9 cellular contexts compared by ENCODE assay signal in genomic region chr3:72255736-72256559, GRCh38.
DNase-seq lines count a peak whose midpoint lies in the region; ATAC-seq and TF ChIP-seq lines count a peak whose summit lies in the region.
"Had no signal": no experiment of that assay in that cellular context is flagged by ENCODE, and none has a peak within 500 bp of the region (broad histone marks: within the 10 kb centered on the region; RNA-seq: fewer than 3 reads in every experiment).

No MANE protein-coding gene starts in this region.

- H3K27me3 ChIP-seq in heart right ventricle (peaks cover 0 to 4% (median 0%) of the 10 kb centered on the region in 7 donors), testis (no peaks in the 10 kb centered on the region)

- H3K9me3 ChIP-seq in heart right ventricle (peaks cover 0 to under 1% (median 0%) of the 10 kb centered on the region in 11 donors), testis (no peaks in the 10 kb centered on the region)

- peak overlapping the region; percentile 4 for H3K4me3 Mint-ChIP-seq in activated CD4-positive, alpha-beta T cell treated with anti-CD3 and anti-CD28 coated beads, Interleukin-2, amount 10 ng/mL, durations not matched to agents 7 days and 5 days

- peak overlapping the region in 2 of 10 donors; percentile 4 to 19 for H3K27ac ChIP-seq in heart right ventricle
- no peak overlapping the region for H3K27ac ChIP-seq in testis
- H3K27ac ChIP-seq: HL-60 had no signal

- peaks cover 12% of the 10 kb centered on the region for H3K9me3 Mint-ChIP-seq in activated CD4-positive, alpha-beta T cell treated with anti-CD3 and anti-CD28 coated beads, Interleukin-2, amount 10 ng/mL, durations not matched to agents 7 days and 5 days

- no peaks in the 10 kb centered on the region for H3K27me3 Mint-ChIP-seq in activated CD4-positive, alpha-beta T cell treated with anti-CD3 and anti-CD28 coated beads, Interleukin-2, amount 10 ng/mL, durations not matched to agents 7 days and 5 days

- ATAC-seq in heart right ventricle, result peak; percentile 51 to 86 (median 76)
- no peak for ATAC-seq in HG03039 (IDR thresholded peaks at IDR 0.05; ENCODE audit: unreplicated experiment)
- no peak for ATAC-seq in HG03571 (IDR thresholded peaks at IDR 0.05; ENCODE audit: unreplicated experiment)

- H3K36me3 ChIP-seq in heart right ventricle, result no peaks in the 10 kb centered on the region
- H3K36me3 ChIP-seq in testis (ENCODE audit: low read depth, missing control alignments), result no peaks in the 10 kb centered on the region

- WGBS in heart right ventricle, 2 donors, result 33 to 42% methylated on average over 14 of the region's 14 CpGs
- 60 to 65% methylated on average over 10 to 14 of the region's 14 CpGs for WGBS in testis, 2 donors

- CTCF ChIA-PET in activated CD4-positive, alpha-beta T cell treated with anti-CD3 and anti-CD28 coated beads, Interleukin-2, amount 10 ng/mL, durations not matched to agents 7 days and 5 days (lab: Charles Lee), result interaction anchor here (0.6 to 0.8 kb wide), 2 partner anchors 30 to 619 kb away, joined by 3 read pairs; no protein-coding TSS in a partner anchor

- TF ChIP-seq CTCF in heart right ventricle (IDR thresholded peaks at IDR 0.05) (peak in 1 of 9 donors; percentile 16), testis (IDR thresholded peaks at IDR 0.05) (no peak)

- peak; percentile 68 for DNase-seq in Daoy (ENCODE audit: low read depth)
- peak; percentile 85 for DNase-seq in NCI-H1092 treated with DMSO at 0.1 percent for 48 hours (lab: John Stamatoyannopoulos, UW)
- peak; percentile 60 for DNase-seq in activated CD4-positive, alpha-beta T cell treated with anti-CD3 and anti-CD28 coated beads, Interleukin-2, amount 10 ng/mL, durations not matched to agents 7 days and 5 days
- peak in 1 of 2 donors; percentile 26 for DNase-seq in heart right ventricle
- peak; percentile 41 for DNase-seq in stimulated activated CD8-positive, alpha-beta memory T cell treated with anti-CD3 and anti-CD28 coated beads, Interleukin-4, amount 100 ng/mL, for 48 hours
- DNase-seq in testis, result no peak

- H3K27ac Mint-ChIP-seq in activated CD4-positive, alpha-beta T cell treated with anti-CD3 and anti-CD28 coated beads, Interleukin-2, amount 10 ng/mL, durations not matched to agents 7 days and 5 days, result peak overlapping the region; percentile 63

- POLR2A ChIA-PET in activated CD4-positive, alpha-beta T cell treated with anti-CD3 and anti-CD28 coated beads, Interleukin-2, amount 10 ng/mL, durations not matched to agents 7 days and 5 days (lab: Charles Lee), result no interaction called here

- TF ChIP-seq POLR2A in testis (IDR thresholded peaks at IDR 0.05), result no peak

- peaks cover 41% of the 10 kb centered on the region for H3K4me1 Mint-ChIP-seq in activated CD4-positive, alpha-beta T cell treated with anti-CD3 and anti-CD28 coated beads, Interleukin-2, amount 10 ng/mL, durations not matched to agents 7 days and 5 days

- H3K4me1 ChIP-seq in heart right ventricle (peaks cover 5 to 32% (median 27%) of the 10 kb centered on the region in 9 donors), testis (peaks cover 15% of the 10 kb centered on the region)

- H3K4me3 ChIP-seq in heart right ventricle (no peak overlapping the region), testis (no peak overlapping the region)

- peaks cover 5% of the 10 kb centered on the region for H3K36me3 Mint-ChIP-seq in activated CD4-positive, alpha-beta T cell treated with anti-CD3 and anti-CD28 coated beads, Interleukin-2, amount 10 ng/mL, durations not matched to agents 7 days and 5 days (ENCODE audit: low read depth)

- intact Hi-C loops in heart right ventricle (cut with DNase I), result loop anchor here in 1 of 10 donors (10.0 kb wide), 1 partner anchor 189 kb away; the partner anchor contains the start of gene RYBP
- intact Hi-C loops in testis (cut with DNase I; ENCODE audit: low total_unique reads), result no loop called here

Comparison
In these comparisons a context has a peak if more than half of its experiments do, and no peak if none do; other contexts are left out.
1. ATAC-seq: peak in heart right ventricle (8 of 8); none in HG03039 (single experiment) and HG03571 (single experiment).